ENCODE assay signal across 18 cellular contexts in the genomic region with DNA sequence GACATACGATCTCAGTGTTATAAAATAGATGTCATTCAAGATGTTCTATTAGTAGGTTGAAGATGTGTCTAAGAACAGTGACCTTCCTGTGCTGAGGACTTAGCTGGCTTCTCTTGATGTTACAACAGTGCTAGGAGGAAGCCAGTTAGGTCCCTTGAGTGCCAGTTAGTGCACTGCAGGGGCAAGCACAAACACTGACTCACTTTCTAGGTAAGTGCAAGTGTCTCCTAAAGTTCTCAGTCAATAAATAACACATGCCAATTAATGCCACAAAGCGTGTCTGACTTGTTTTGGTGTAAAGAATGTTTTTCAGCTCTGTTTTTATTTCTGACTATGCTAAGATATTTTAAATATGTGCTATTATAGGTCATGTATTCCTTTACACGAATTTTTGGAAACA.
DNase-seq lines count a peak whose midpoint lies in the region; ATAC-seq, FAIRE-seq and TF ChIP-seq lines count a peak whose summit lies in the region.
"Had no signal": no experiment of that assay in that cellular context is flagged by ENCODE, and none has a peak within 500 bp of the region (broad histone marks: within the 10 kb centered on the region; RNA-seq: fewer than 3 reads in every experiment).

No MANE protein-coding gene starts in this region.

- no peaks in the 10 kb centered on the region for H3K27me3 ChIP-seq in IMR-90 (ENCODE audit: control insufficient read depth, insufficient read depth, low read length)
- H3K27me3 ChIP-seq in bronchial epithelial cell (ENCODE audit: control insufficient read depth, insufficient read depth, low read length): no peaks in the 10 kb centered on the region
- H3K27me3 ChIP-seq in lung (ENCODE audit: control insufficient read depth, insufficient read depth): no peaks in the 10 kb centered on the region
- no peaks in the 10 kb centered on the region for H3K27me3 ChIP-seq in GM23248 (replicated peaks; ENCODE audit: insufficient read depth)
- H3K27me3 ChIP-seq in ascending aorta: no peaks in the 10 kb centered on the region
- H3K27me3 ChIP-seq: BLaER1 had no signal

- DNase-seq in DMS53 treated with DMSO at 0.1 percent for 48 hours (lab: John Stamatoyannopoulos, UW; ENCODE audit: unreplicated experiment) (peak; percentile 35), IMR-90 (no peak), bronchial epithelial cell (ENCODE audit: low read depth) (peak; percentile 46), lung (ENCODE audit: low spot score) (peak; percentile 30), GM23248 (no peak), ascending aorta (ENCODE audit: low spot score in 2 of 2) (no peak), GM13977 (ENCODE audit: low spot score) (no peak)
- DNase-seq: DMS153; NCI-H1092; NCI-H1694 treated with DMSO at 0.1 percent for 48 hours; NCI-H524 treated with DMSO at 0.1 percent for 48 hours; NK-92 treated with Interleukin-12 subunit alpha and Interleukin-12 subunit beta, amount 100 ng/mL, for 24 hours; OCI-M1; T-helper 1 cell had no signal

- H4K5ac ChIP-seq in IMR-90 (ENCODE audit: low read depth, low read length): peak overlapping the region; percentile 1; the same call in 1 of the 2 replicates

- dilution Hi-C loops in IMR-90 (cut with HindIII; ENCODE audit: low sequenced_read_pairs, unreplicated experiment): no loop called here

- H3K4me1 ChIP-seq in IMR-90 (ENCODE audit: control insufficient read depth, insufficient read depth, low read length) (peaks cover 5% of the 10 kb centered on the region), lung (ENCODE audit: control insufficient read depth in 2 of 2, insufficient read depth in 2 of 2, low read length in 2 of 2) (no peaks in the 10 kb centered on the region), GM23248 (ENCODE audit: insufficient read depth) (peaks cover 10% of the 10 kb centered on the region), ascending aorta (no peaks in the 10 kb centered on the region)
- H3K4me1 ChIP-seq: BLaER1 had no signal

- TF ChIP-seq POLR2A in IMR-90 (IDR thresholded peaks at IDR 0.05; ENCODE audit: low read depth, low read length): no peak

- no peak overlapping the region; the same call in 1 of the 2 replicates for H3K4ac ChIP-seq in IMR-90 (ENCODE audit: low read depth, low read length)

- WGBS in IMR-90 (ENCODE audit: extremely low coverage in 2 of 2, insufficient read length in 1 of 2), 2 experiments: no CpG with 5 or more reads among the region's 3 CpGs
- 60 to 81% methylated on average over 3 of the region's 3 CpGs for WGBS in lung, 2 donors
- 78 to 85% methylated on average over 3 of the region's 3 CpGs for WGBS in GM23248 (ENCODE audit: low coverage in 1 of 2, low lambda C conversion rate in 2 of 2, missing lambda C conversion rate in 2 of 2), 2 experiments

- no peak overlapping the region for H3K14ac ChIP-seq in IMR-90 (replicated peaks; ENCODE audit: low read depth, low read length)

- no peak for TF ChIP-seq RAD21 in IMR-90 (IDR thresholded peaks at IDR 0.05; ENCODE audit: low read length)

- H3K79me1 ChIP-seq in IMR-90 (ENCODE audit: low read depth in 1 of 2, low read length in 2 of 2): no peaks in the 10 kb centered on the region

- ATAC-seq in IMR-90 (ENCODE audit: low read depth) (no peak), lung (ENCODE audit: insufficient read depth, low FRiP score) (peak; percentile 85)
- ATAC-seq: GM12878, HCT116 had no signal

- H2BK15ac ChIP-seq in IMR-90 (ENCODE audit: low read depth, low read length): no peak overlapping the region

- 0 out of 2 replicates have a peak overlapping the region, but pooled peaks have one; percentile 8 for H2BK120ac ChIP-seq in IMR-90 (ENCODE audit: low read depth, low read length)

- no peak overlapping the region for H2AK9ac ChIP-seq in IMR-90 (replicated peaks; ENCODE audit: low read depth, low read length, poor library complexity)

- no peak overlapping the region for H3K27ac ChIP-seq in IMR-90 (ENCODE audit: insufficient read depth, low read length)
- H3K27ac ChIP-seq in lung (ENCODE audit: low read depth in 1 of 2, low read length in 1 of 2): no peak overlapping the region
- no peak overlapping the region for H3K27ac ChIP-seq in GM23248
- H3K27ac ChIP-seq in ascending aorta: no peak overlapping the region
- H3K27ac ChIP-seq: BLaER1, SK-N-MC had no signal

- no peak overlapping the region for H4K91ac ChIP-seq in IMR-90 (ENCODE audit: insufficient read depth, low read depth, low read length)

- TF ChIP-seq CTCF in IMR-90 (conservative IDR thresholded peaks at IDR 0.05; ENCODE audit: low read depth, low read length) (no peak), bronchial epithelial cell (IDR thresholded peaks at IDR 0.05; ENCODE audit: insufficient read depth, low read length, severe bottlenecking) (no peak), lung (IDR thresholded peaks at IDR 0.05; ENCODE audit: control extremely low read depth, extremely low read depth) (no peak), ascending aorta (IDR thresholded peaks at IDR 0.05) (no peak), GM13977 (IDR thresholded peaks at IDR 0.05; ENCODE audit: extremely low read depth, insufficient read depth, missing control alignments) (no peak)

- no peaks in the 10 kb centered on the region; the same call in 1 of the 2 replicates for H3F3A ChIP-seq in GM23248 (ENCODE audit: insufficient read depth)

- no peak overlapping the region for H3K56ac ChIP-seq in IMR-90 (ENCODE audit: extremely low read depth, insufficient read depth, low read length)

- BruUV-seq in IMR-90 (replicated peaks; lab: Mats Ljungman, UMichigan): no TSS peak

- H4K20me1 ChIP-seq in IMR-90 (ENCODE audit: insufficient read depth, low read length) (no peaks in the 10 kb centered on the region), GM23248 (ENCODE audit: insufficient read depth) (no peaks in the 10 kb centered on the region)
- H4K20me1 ChIP-seq: BLaER1 had no signal

- H3K79me2 ChIP-seq in GM23248 (ENCODE audit: insufficient read depth): no peaks in the 10 kb centered on the region

- H2BK5ac ChIP-seq in IMR-90 (ENCODE audit: low read depth, low read length, poor library complexity, severe bottlenecking): no peak overlapping the region

- H2AK5ac ChIP-seq in IMR-90 (ENCODE audit: low read depth, low read length): no peak overlapping the region

- peaks cover 2% of the 10 kb centered on the region; the same call in 1 of the 2 replicates for H3K9me1 ChIP-seq in IMR-90 (ENCODE audit: insufficient read depth, low read length)

- H3K9me2 ChIP-seq in GM23248 (ENCODE audit: insufficient read depth): no peaks in the 10 kb centered on the region

- H4K8ac ChIP-seq in IMR-90 (ENCODE audit: low read depth in 2 of 2, low read length in 2 of 2): no peak overlapping the region; a peak in 1 of 4 replicates

- in situ Hi-C loops in IMR-90 (cut with MboI; ENCODE audit: low sequenced_read_pairs) (no loop called here), GM23248 (cut with MboI) (no loop called here), GM13977 (cut with MboI; ENCODE audit: low pct_unique_long_range_greater_than_20kb, low sequenced_read_pairs, unreplicated experiment) (no loop called here)

- H3K4me3 ChIP-seq in IMR-90 (ENCODE audit: insufficient read depth, low read depth, low read length) (no peak overlapping the region), bronchial epithelial cell (ENCODE audit: low read depth, low read length) (no peak overlapping the region), lung (no peak overlapping the region), GM23248 (no peak overlapping the region), ascending aorta (no peak overlapping the region)
- H3K4me3 ChIP-seq: BLaER1, GM12878, SK-N-MC had no signal

- H3K9ac ChIP-seq in IMR-90 (ENCODE audit: low read depth, low read length) (no peak overlapping the region), GM23248 (no peak overlapping the region)
- H3K9ac ChIP-seq: BLaER1 had no signal

- H3K4me2 ChIP-seq in IMR-90 (ENCODE audit: low read depth, low read length) (no peak overlapping the region), GM23248 (ENCODE audit: unreplicated experiment) (no peak overlapping the region)
- H3K4me2 ChIP-seq: BLaER1 had no signal

- H3K36me3 ChIP-seq in IMR-90 (ENCODE audit: control insufficient read depth, insufficient read depth, low read length) (no peaks in the 10 kb centered on the region), bronchial epithelial cell (ENCODE audit: control insufficient read depth, insufficient read depth, low read length) (no peaks in the 10 kb centered on the region), lung (ENCODE audit: control insufficient read depth in 2 of 2, insufficient read depth in 2 of 2, low read length in 2 of 2) (no peaks in the 10 kb centered on the region), GM23248 (ENCODE audit: low read depth) (no peaks in the 10 kb centered on the region), ascending aorta (no peaks in the 10 kb centered on the region)
- H3K36me3 ChIP-seq: BLaER1 had no signal

- H3K9me3 ChIP-seq in IMR-90 (ENCODE audit: control insufficient read depth, insufficient read depth, low read length) (no peaks in the 10 kb centered on the region), lung (ENCODE audit: control insufficient read depth in 2 of 2, insufficient read depth in 1 of 2, low read length in 1 of 2) (no peaks in the 10 kb centered on the region), GM23248 (ENCODE audit: low read depth) (no peaks in the 10 kb centered on the region), ascending aorta (no peaks in the 10 kb centered on the region)
- H3K9me3 ChIP-seq: BLaER1 had no signal

- 0 out of 2 replicates have a peak overlapping the region, but pooled peaks have one; percentile 28 for H3K18ac ChIP-seq in IMR-90 (ENCODE audit: low read depth, low read length)

- intact Hi-C loops in IMR-90 (cut with micrococcal nuclease) (loop anchor here (10.0 kb wide), 1 partner anchor 194 kb away; no protein-coding TSS in a partner anchor), ascending aorta (cut with DNase I) (no loop called here)

- H2AFZ ChIP-seq in IMR-90 (replicated peaks; ENCODE audit: low read length, poor library complexity) (no peak overlapping the region), GM23248 (no peak overlapping the region)

- FAIRE-seq in bronchial epithelial cell (lab: Jason Lieb, UNC): no peak
- FAIRE-seq: GM12878 had no signal

- CTCF ChIA-PET in IMR-90 (lab: Yijun Ruan, JAX): no interaction called here

- POLR2A ChIA-PET in IMR-90 (lab: Charles Lee; ENCODE audit: unreplicated experiment): no interaction called here

- H2BK20ac ChIP-seq in IMR-90 (ENCODE audit: low read depth, low read length): peak overlapping the region; percentile 17; the same call in 1 of the 2 replicates

- no peak overlapping the region for H3K23ac ChIP-seq in IMR-90 (ENCODE audit: low read depth, low read length)

TF ChIP-seq in IMR-90, 13 proteins besides CTCF, POLR2A, EP300 and RAD21 (continues in another document):
- TF ChIP-seq ELK1 (IDR thresholded peaks at IDR 0.05; ENCODE audit: borderline replicate concordance, low read depth, low read length): no peak

Comparison
In these comparisons a context has a peak if more than half of its experiments do, and no peak if none do; other contexts are left out.
1. DNase-seq: peak in DMS53 treated with DMSO at 0.1 percent for 48 hours (single experiment), bronchial epithelial cell (single experiment) and lung (single experiment); none in IMR-90 (single experiment), GM23248 (single experiment), ascending aorta (0 of 2) and GM13977 (single experiment).